ENCODE assay signal across 1 cellular context in the genomic region with DNA sequence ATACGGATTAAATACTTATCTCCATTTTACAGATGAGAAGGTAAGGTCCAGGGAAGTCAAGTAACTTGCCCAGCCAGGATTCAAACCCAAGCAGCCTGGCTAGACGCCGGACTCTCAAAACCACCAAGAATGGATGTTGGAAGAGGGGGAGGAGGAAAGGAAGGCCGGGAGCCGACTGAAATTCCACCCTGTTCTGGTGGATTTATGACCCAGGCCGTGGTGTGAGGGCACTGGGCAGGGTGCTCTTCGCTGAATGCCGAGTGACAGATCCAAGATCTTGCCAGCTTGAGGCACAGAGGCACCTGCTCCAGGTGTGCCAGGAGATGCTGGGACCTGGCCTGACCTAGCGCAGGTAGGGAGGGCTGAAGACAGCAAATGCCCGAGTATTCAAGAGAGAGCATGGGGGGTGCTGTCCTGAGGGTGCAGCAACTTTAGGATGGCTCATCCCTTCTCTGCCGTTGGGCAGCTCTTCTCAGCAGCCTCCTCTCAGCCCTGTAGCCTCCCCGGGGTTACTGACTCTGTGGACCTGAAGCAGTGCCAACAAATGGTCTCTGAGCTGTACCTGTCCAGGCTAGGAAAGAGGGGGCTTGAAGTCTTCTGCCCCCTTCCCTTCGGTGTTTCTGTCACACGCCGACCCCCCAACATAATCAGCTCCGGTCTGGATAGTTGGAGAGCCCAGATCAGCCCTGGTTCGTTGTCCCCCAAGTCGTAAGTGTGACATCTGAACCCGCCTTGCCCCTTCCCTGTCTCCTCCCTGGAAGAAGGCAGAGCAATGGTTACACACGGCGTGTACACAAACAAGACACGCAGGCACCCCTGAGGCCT.
TF ChIP-seq lines count a peak whose summit lies in the region.

No MANE protein-coding gene starts in this region.

TF ChIP-seq in HCT116, 20 proteins besides CTCF, POLR2A, EP300 and RAD21 (continued from another document):
- TF ChIP-seq, protein P1, sequence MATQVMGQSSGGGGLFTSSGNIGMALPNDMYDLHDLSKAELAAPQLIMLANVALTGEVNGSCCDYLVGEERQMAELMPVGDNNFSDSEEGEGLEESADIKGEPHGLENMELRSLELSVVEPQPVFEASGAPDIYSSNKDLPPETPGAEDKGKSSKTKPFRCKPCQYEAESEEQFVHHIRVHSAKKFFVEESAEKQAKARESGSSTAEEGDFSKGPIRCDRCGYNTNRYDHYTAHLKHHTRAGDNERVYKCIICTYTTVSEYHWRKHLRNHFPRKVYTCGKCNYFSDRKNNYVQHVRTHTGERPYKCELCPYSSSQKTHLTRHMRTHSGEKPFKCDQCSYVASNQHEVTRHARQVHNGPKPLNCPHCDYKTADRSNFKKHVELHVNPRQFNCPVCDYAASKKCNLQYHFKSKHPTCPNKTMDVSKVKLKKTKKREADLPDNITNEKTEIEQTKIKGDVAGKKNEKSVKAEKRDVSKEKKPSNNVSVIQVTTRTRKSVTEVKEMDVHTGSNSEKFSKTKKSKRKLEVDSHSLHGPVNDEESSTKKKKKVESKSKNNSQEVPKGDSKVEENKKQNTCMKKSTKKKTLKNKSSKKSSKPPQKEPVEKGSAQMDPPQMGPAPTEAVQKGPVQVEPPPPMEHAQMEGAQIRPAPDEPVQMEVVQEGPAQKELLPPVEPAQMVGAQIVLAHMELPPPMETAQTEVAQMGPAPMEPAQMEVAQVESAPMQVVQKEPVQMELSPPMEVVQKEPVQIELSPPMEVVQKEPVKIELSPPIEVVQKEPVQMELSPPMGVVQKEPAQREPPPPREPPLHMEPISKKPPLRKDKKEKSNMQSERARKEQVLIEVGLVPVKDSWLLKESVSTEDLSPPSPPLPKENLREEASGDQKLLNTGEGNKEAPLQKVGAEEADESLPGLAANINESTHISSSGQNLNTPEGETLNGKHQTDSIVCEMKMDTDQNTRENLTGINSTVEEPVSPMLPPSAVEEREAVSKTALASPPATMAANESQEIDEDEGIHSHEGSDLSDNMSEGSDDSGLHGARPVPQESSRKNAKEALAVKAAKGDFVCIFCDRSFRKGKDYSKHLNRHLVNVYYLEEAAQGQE (IDR thresholded peaks at IDR 0.05; ENCODE audit: low read depth): no peak
